8 cellular contexts compared by ENCODE assay signal in genomic region chr5:151224372-151224771, GRCh38. TPM values are rescaled to one million over a fixed set of nuclear protein-coding genes. Genes with fewer than 3 reads are reported as not detected.
DNase-seq lines count a peak whose midpoint lies in the region; ATAC-seq and TF ChIP-seq lines count a peak whose summit lies in the region.

No MANE protein-coding gene starts in this region.

- no peaks in the 10 kb centered on the region for H3K36me3 Mint-ChIP-seq in glutamatergic neuron (ENCODE audit: unreplicated experiment)

- H3K27me3 ChIP-seq in right atrium auricular region (no peaks in the 10 kb centered on the region), PC-3 (ENCODE audit: low read length) (no peaks in the 10 kb centered on the region), upper lobe of right lung (no peaks in the 10 kb centered on the region)

- no peaks in the 10 kb centered on the region for H3K79me2 ChIP-seq in PC-3 (ENCODE audit: low read length)

- H3F3A ChIP-seq in PC-3 (ENCODE audit: low read length, unreplicated experiment): no peaks in the 10 kb centered on the region

- H3K4me3 Mint-ChIP-seq in glutamatergic neuron (ENCODE audit: unreplicated experiment): peak overlapping the region; percentile 46

- H3K9me2 ChIP-seq in PC-3 (replicated peaks; ENCODE audit: low read length): no peaks in the 10 kb centered on the region

- intact Hi-C loops in left cardiac atrium (cut with DNase I) (no loop called here), PC-3 (cut with micrococcal nuclease) (loop anchor here (1.0 kb wide), 1 partner anchor 15 kb away; no protein-coding TSS in a partner anchor), upper lobe of right lung (cut with DNase I) (no loop called here)

- ATAC-seq in left cardiac atrium: no peak
- ATAC-seq in PC-3: no peak
- ATAC-seq in upper lobe of right lung: no peak
- ATAC-seq in HG03442 (IDR thresholded peaks at IDR 0.05; ENCODE audit: unreplicated experiment): no peak

- peaks cover 0 to 44% of the 10 kb centered on the region in 2 donors for H3K4me1 ChIP-seq in right atrium auricular region
- peaks cover 19% of the 10 kb centered on the region; the same call in 1 of the 2 replicates for H3K4me1 ChIP-seq in PC-3 (ENCODE audit: insufficient read depth, low read length)
- H3K4me1 ChIP-seq in upper lobe of right lung: peaks cover 29% of the 10 kb centered on the region

- no peaks in the 10 kb centered on the region for H3K27me3 Mint-ChIP-seq in glutamatergic neuron (ENCODE audit: unreplicated experiment)

- no peaks in the 10 kb centered on the region for H3K9me3 Mint-ChIP-seq in glutamatergic neuron (ENCODE audit: unreplicated experiment)

- no peaks in the 10 kb centered on the region for H4K20me1 ChIP-seq in PC-3 (ENCODE audit: low read length)

- CTCF ChIA-PET in PC-3 (lab: Charles Lee): interaction anchor here (0.7 to 1.3 kb wide), 4 partner anchors 15 to 92 kb away, joined by 3 to 8 read pairs (median 4); partner anchors contain the start of gene GM2A

- peak overlapping the region; percentile 86 for H3K4me2 ChIP-seq in PC-3 (ENCODE audit: low read length)

- no peaks in the 10 kb centered on the region for H3K4me1 Mint-ChIP-seq in glutamatergic neuron (ENCODE audit: low read depth, unreplicated experiment)

- no TSS peak for BruUV-seq in PC-3 (replicated peaks; lab: Mats Ljungman, UMichigan)

- POLR2A ChIA-PET in PC-3 (lab: Charles Lee; ENCODE audit: unreplicated experiment): interaction anchor here (0.6 kb wide), 1 partner anchor 28 kb away, joined by 3 read pairs; the partner anchor contains the start of gene GM2A

- H3K4me3 ChIP-seq in right atrium auricular region (peak overlapping the region; percentile 85 to 92), PC-3 (ENCODE audit: low read length) (peak overlapping the region; percentile 92), upper lobe of right lung (peak overlapping the region; percentile 77)

- DNase-seq in right atrium auricular region (ENCODE audit: low spot score): no peak
- DNase-seq in left cardiac atrium: no peak
- DNase-seq in PC-3: no peak
- DNase-seq in glutamatergic neuron: no peak
- DNase-seq in upper lobe of right lung: no peak
- no peak for DNase-seq in HCEC 1CT
- no peak for DNase-seq in putamen (ENCODE audit: low spot score)

- H2AFZ ChIP-seq in PC-3 (ENCODE audit: low read length): peak overlapping the region; percentile 93

- no peak overlapping the region for H3K9ac ChIP-seq in PC-3 (ENCODE audit: low read length)

- no peaks in the 10 kb centered on the region for H3K9me3 ChIP-seq in right atrium auricular region
- H3K9me3 ChIP-seq in PC-3 (ENCODE audit: low read length): no peaks in the 10 kb centered on the region
- H3K9me3 ChIP-seq in upper lobe of right lung: no peaks in the 10 kb centered on the region

- H3K27ac Mint-ChIP-seq in glutamatergic neuron (ENCODE audit: unreplicated experiment): no peak overlapping the region

- H3K27ac ChIP-seq in right atrium auricular region (peak overlapping the region; percentile 84 to 93), PC-3 (ENCODE audit: low read length) (no peak overlapping the region), upper lobe of right lung (no peak overlapping the region)

- no peak for TF ChIP-seq CTCF in right atrium auricular region (IDR thresholded peaks at IDR 0.05)
- no peak for TF ChIP-seq CTCF in PC-3 (conservative IDR thresholded peaks at IDR 0.05; ENCODE audit: low read depth, low read length)
- TF ChIP-seq CTCF in glutamatergic neuron (IDR thresholded peaks at IDR 0.05; ENCODE audit: partially characterized antibody, unreplicated experiment): no peak
- TF ChIP-seq CTCF in upper lobe of right lung (IDR thresholded peaks at IDR 0.05): no peak

- H3K36me3 ChIP-seq in right atrium auricular region (no peaks in the 10 kb centered on the region), PC-3 (ENCODE audit: low read depth, low read length) (no peaks in the 10 kb centered on the region), upper lobe of right lung (no peaks in the 10 kb centered on the region)

RNA-seq across cellular contexts. Expression of gene CCDC69, which starts 0.5 kb away (rescaled TPM):
- total RNA-seq in right atrium auricular region (100 to 1,000 TPM; 185 to 202 TPM), left cardiac atrium (100 to 1,000 TPM; 148 to 161 TPM), PC-3 (2014; rRNA removed) (19.2 and 26.4 TPM in 2 replicates), glutamatergic neuron (ENCODE audit: unreplicated experiment) (2.0 TPM), upper lobe of right lung (81.9 TPM)

RNA-seq across cellular contexts. Expression of gene GM2A, which starts 28.6 kb away (rescaled TPM):
- 10 to 100 TPM; 21.5 to 36.4 TPM for total RNA-seq in right atrium auricular region
- 10 to 100 TPM; 29.9 to 33.1 TPM for total RNA-seq in left cardiac atrium
- 78.3 and 90.2 TPM in 2 replicates for total RNA-seq in PC-3 (2014; rRNA removed)
- 13.7 TPM for total RNA-seq in glutamatergic neuron (ENCODE audit: unreplicated experiment)
- total RNA-seq in upper lobe of right lung: 104 TPM

Comparison
In these comparisons a context has a peak if more than half of its experiments do, and no peak if none do; other contexts are left out.
1. H3K27ac ChIP-seq: peak in right atrium auricular region (2 of 2); none in PC-3 (single experiment) and upper lobe of right lung (single experiment).
2. Peak in every context shown above with its lines, with median percentiles within 50 percentile points of each other: H3K4me3 ChIP-seq.